In the genomic region with DNA sequence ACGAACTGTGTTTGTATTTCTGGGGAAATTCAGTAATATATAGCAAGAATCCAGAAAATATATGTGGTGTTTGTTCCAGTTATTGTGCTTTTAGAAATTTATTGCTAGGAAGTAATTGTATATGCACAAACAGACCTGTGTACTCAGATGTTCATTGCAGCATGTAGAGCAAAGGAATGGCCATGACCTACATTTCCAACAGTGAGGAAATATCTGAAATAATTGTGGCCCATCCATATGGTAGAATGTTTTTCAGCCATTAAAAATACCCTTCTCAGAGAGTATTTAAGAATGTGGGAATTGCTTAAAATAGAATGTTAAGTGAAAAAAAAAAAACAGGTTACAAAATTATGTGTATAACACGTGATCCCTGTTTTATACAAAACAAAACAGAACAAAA, we compare ENCODE assay signal across 23 cellular contexts.
"Had no signal": no experiment of that assay in that cellular context is flagged by ENCODE, and none has a peak within 500 bp of the region (broad histone marks: within the 10 kb centered on the region; RNA-seq: fewer than 3 reads in every experiment).

No MANE protein-coding gene starts in this region.

- H3K27ac ChIP-seq: cardiac muscle cell, esophagus muscularis mucosa, pancreas, right atrium auricular region had no signal

- H3K9me3 ChIP-seq: esophagus muscularis mucosa, pancreas, right atrium auricular region, thoracic aorta had no signal

- H3K36me3 ChIP-seq: cardiac muscle cell, esophagus muscularis mucosa, pancreas, right atrium auricular region, thoracic aorta had no signal

- DNase-seq: activated CD4-positive, alpha-beta T cell treated with anti-CD3 and anti-CD28 coated beads for 4 hours; activated CD4-positive, alpha-beta T cell treated with anti-CD3 and anti-CD28 coated beads, Interleukin-2, amount 50 U/mL, for 4 hours; activated naive CD4-positive, alpha-beta T cell; activated T-cell treated with anti-CD3 and anti-CD28 coated beads for 4 hours; activated T-cell treated with anti-CD3 and anti-CD28 coated beads, Interleukin-2, amount 50 U/mL, for 72 hours; aorta; endodermal cell; left cardiac atrium; left ventricle myocardium superior; mammary epithelial cell; naive thymus-derived CD4-positive, alpha-beta T cell; pancreas; stimulated activated CD4-positive, alpha-beta T cell treated with anti-CD3 and anti-CD28 coated beads, Interleukin-4, amount 100 ng/mL, for 1 hour; stimulated activated naive CD8-positive, alpha-beta T cell treated with anti-CD3 and anti-CD28 coated beads, Interleukin-15, Interleukin-2, amounts not matched to agents 100 U/mL and 50 U/mL, for 24 hours; T-helper 1 cell; trophoblast cell had no signal

- ATAC-seq: activated naive CD4-positive, alpha-beta T cell treated with anti-CD3 and anti-CD28 coated beads, Interleukin-2, amount 50 U/mL, for 72 hours; activated T-cell treated with anti-CD3 and anti-CD28 coated beads, Interleukin-2, amount 50 U/mL, for 72 hours; left cardiac atrium; left ventricle myocardium superior; naive thymus-derived CD4-positive, alpha-beta T cell; pancreas; stimulated activated naive CD8-positive, alpha-beta T cell treated with anti-CD3 and anti-CD28 coated beads, Interleukin-15, Interleukin-2, amounts not matched to agents 100 U/mL and 50 U/mL, for 24 hours had no signal

- H3K27me3 ChIP-seq: cardiac muscle cell, esophagus muscularis mucosa, pancreas, right atrium auricular region had no signal

- FAIRE-seq: frontal cortex, keratinocyte had no signal

- H3K4me3 ChIP-seq: cardiac muscle cell, esophagus muscularis mucosa, pancreas, right atrium auricular region, thoracic aorta had no signal
